ENCODE assay signal across 12 cellular contexts in the genomic region with DNA sequence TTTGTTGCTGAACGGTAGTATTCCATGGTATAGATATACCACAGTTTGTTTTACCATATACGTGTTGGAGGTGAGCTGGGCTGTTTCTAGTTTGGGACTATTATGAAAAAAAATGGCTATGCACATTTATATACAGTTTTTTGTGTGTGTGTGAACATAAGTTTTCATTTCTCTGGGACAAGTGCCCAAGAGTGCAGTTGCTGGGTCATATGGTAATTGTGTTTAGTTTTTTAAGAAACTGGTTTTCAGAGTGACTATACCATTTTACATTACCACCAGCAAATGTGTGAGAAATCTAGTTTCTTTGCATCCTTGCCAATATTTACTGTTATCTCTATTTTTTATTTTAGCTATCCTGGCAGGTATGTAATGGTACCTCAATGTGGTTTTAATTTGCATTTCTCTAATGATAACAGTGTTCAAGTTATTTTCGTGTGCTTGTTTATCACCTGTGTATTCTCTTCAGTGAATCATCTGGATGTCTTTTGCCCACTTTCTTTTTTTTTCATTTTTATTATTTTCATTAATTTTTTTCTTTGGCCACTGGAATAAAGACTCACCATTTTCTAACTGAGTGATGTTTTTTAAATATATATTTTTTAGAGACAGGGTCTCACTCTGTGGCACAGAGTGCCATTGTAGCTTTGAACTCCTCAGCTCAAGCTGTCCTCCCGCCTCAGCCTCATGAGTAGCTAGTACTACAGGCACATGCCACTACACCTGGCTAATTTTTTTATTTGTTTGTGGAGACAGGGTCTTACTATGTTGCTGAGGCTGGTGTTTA.
DNase-seq lines count a peak whose midpoint lies in the region; FAIRE-seq and TF ChIP-seq lines count a peak whose summit lies in the region.
"Had no signal": no experiment of that assay in that cellular context is flagged by ENCODE, and none has a peak within 500 bp of the region (broad histone marks: within the 10 kb centered on the region; RNA-seq: fewer than 3 reads in every experiment).

No MANE protein-coding gene starts in this region.

- no peak for FAIRE-seq in frontal cortex (lab: Jason Lieb, UNC)

- no peak overlapping the region for H3K4me3 Mint-ChIP-seq in T-helper 2 cell treated with Interferon-gamma antibody and Interleukin-4, amounts not matched to agents 5 μg/mL and 100 μg/mL, for 36 hours

- peak overlapping the region; percentile 74 for H3K27ac Mint-ChIP-seq in T-helper 2 cell treated with Interferon-gamma antibody and Interleukin-4, amounts not matched to agents 5 μg/mL and 100 μg/mL, for 36 hours

- no peak for TF ChIP-seq CTCF in brain microvascular endothelial cell (IDR thresholded peaks at IDR 0.05; ENCODE audit: low read depth, low read length, missing control alignments)

- H3K27ac ChIP-seq in KOPT-K1 (ENCODE audit: low read depth, low read length, poor library complexity, severe bottlenecking) (peak overlapping the region; percentile 38), brain microvascular endothelial cell (peak overlapping the region; percentile 64)

- peaks cover 45% of the 10 kb centered on the region for H3K4me1 Mint-ChIP-seq in T-helper 2 cell treated with Interferon-gamma antibody and Interleukin-4, amounts not matched to agents 5 μg/mL and 100 μg/mL, for 36 hours (ENCODE audit: low read depth)

- H3K4me1 ChIP-seq in mucosa of stomach (ENCODE audit: control insufficient read depth, insufficient read depth, low read length) = peaks cover 12% of the 10 kb centered on the region

- H3K9me3 Mint-ChIP-seq in T-helper 2 cell treated with Interferon-gamma antibody and Interleukin-4, amounts not matched to agents 5 μg/mL and 100 μg/mL, for 36 hours = no peaks in the 10 kb centered on the region

- no peaks in the 10 kb centered on the region for H3K27me3 ChIP-seq in brain microvascular endothelial cell (replicated peaks)
- no peaks in the 10 kb centered on the region for H3K27me3 ChIP-seq in mucosa of stomach (ENCODE audit: control insufficient read depth, insufficient read depth, low read length)

- no peaks in the 10 kb centered on the region for H3K36me3 ChIP-seq in KOPT-K1 (ENCODE audit: insufficient read depth, low read length)
- H3K36me3 ChIP-seq in brain microvascular endothelial cell (replicated peaks) = no peaks in the 10 kb centered on the region
- H3K36me3 ChIP-seq in mucosa of stomach (ENCODE audit: control insufficient read depth, insufficient read depth, low read length) = no peaks in the 10 kb centered on the region

- no peak for DNase-seq in T-helper 2 cell treated with Interferon-gamma antibody and Interleukin-4, amounts not matched to agents 5 μg/mL and 100 μg/mL, for 36 hours (ENCODE audit: low spot score)
- no peak for DNase-seq in T-helper 2 cell
- no peak for DNase-seq in brain microvascular endothelial cell
- DNase-seq in iPS-NIHi11 (ENCODE audit: low spot score) = no peak
- no peak for DNase-seq in NCI-H2029 treated with DMSO at 0.1 percent for 48 hours (lab: John Stamatoyannopoulos, UW)
- DNase-seq in frontal cortex (ENCODE audit: low spot score in 2 of 2) = no peak
- DNase-seq: activated effector memory CD4-positive, alpha-beta T cell treated with anti-CD3 and anti-CD28 coated beads, Interleukin-2, amount 50 U/mL, for 16 hours; left cardiac atrium; NCI-H1048; NCI-H510A had no signal

- peak overlapping the region; percentile 22 for H3K9ac ChIP-seq in mucosa of stomach (ENCODE audit: low read length)

- H3K4me3 ChIP-seq in brain microvascular endothelial cell (ENCODE audit: low read depth, low read length) (no peak overlapping the region), mucosa of stomach (ENCODE audit: low read length) (no peak overlapping the region)

- H3K9me3 ChIP-seq in KOPT-K1 (ENCODE audit: insufficient read depth, low read length, poor library complexity, severe bottlenecking) (no peaks in the 10 kb centered on the region), mucosa of stomach (ENCODE audit: control insufficient read depth, low read length) (no peaks in the 10 kb centered on the region)

- H3K27me3 Mint-ChIP-seq in T-helper 2 cell treated with Interferon-gamma antibody and Interleukin-4, amounts not matched to agents 5 μg/mL and 100 μg/mL, for 36 hours (ENCODE audit: low read depth) = no peaks in the 10 kb centered on the region

- in situ Hi-C loops in brain microvascular endothelial cell (cut with HindIII; ENCODE audit: low pct_ligation_motif_present, low sequenced_read_pairs) = no loop called here

- peaks cover 13% of the 10 kb centered on the region for H3K36me3 Mint-ChIP-seq in T-helper 2 cell treated with Interferon-gamma antibody and Interleukin-4, amounts not matched to agents 5 μg/mL and 100 μg/mL, for 36 hours (ENCODE audit: low read depth)
